Comparison of ENCODE assay signal across 8 cellular contexts in genomic region chr4:52861879-52862604, GRCh38. TPM values are rescaled to one million over a fixed set of nuclear protein-coding genes. Genes with fewer than 3 reads are reported as not detected.
DNase-seq lines count a peak whose midpoint lies in the region; TF ChIP-seq lines count a peak whose summit lies in the region.

Gene RASL11B, plus strand, starts transcription at chr4:52862317. Its CDS starts 191 bp downstream, at chr4:52862508.

- TF ChIP-seq CTCF in GM10248 (IDR thresholded peaks at IDR 0.05; ENCODE audit: control extremely low read depth, extremely low read depth, low read depth, missing control alignments) (no peak), HFF-Myc (IDR thresholded peaks at IDR 0.05; ENCODE audit: low read depth, low read length, missing control alignments) (no peak), NB4 (IDR thresholded peaks at IDR 0.05; ENCODE audit: low read depth, low read length) (no peak), ascending aorta (IDR thresholded peaks at IDR 0.05) (peak in 2 of 3 experiments; percentile 24 to 43), vagina (IDR thresholded peaks at IDR 0.05) (peak in 2 of 3 experiments; percentile 12 to 49)

- POLR2A ChIA-PET in GM10248 (lab: Yijun Ruan, JAX), result no interaction called here

- TF ChIP-seq POLR2A in NB4 (IDR thresholded peaks at IDR 0.05; ENCODE audit: extremely low read depth, insufficient read length), result no peak
- peak in 1 of 2 donors; percentile 62 for TF ChIP-seq POLR2A in vagina (IDR thresholded peaks at IDR 0.05)

- H3K36me3 ChIP-seq in ascending aorta (peaks cover 0 to 8% of the 10 kb centered on the region in 2 donors), vagina (no peaks in the 10 kb centered on the region)

- DNase-seq in GM10248 (ENCODE audit: extremely low spot score) (peak; percentile 95), HFF-Myc (ENCODE audit: extremely low read depth, low read depth) (no peak), NB4 (ENCODE audit: low read depth) (peak; percentile 56), T-helper 2 cell (peak; percentile 66 to 87 (median 76)), ascending aorta (ENCODE audit: low spot score in 2 of 2) (peak; percentile 20 to 90), hippocampal formation (lab: John Stamatoyannopoulos, UW) (peak; percentile 59 to 81), retina (peak; percentile 94), vagina (ENCODE audit: extremely low spot score in 2 of 2) (no peak)

- H3K9me3 ChIP-seq in ascending aorta (no peaks in the 10 kb centered on the region), vagina (peaks cover 4% of the 10 kb centered on the region)

- CTCF ChIA-PET in GM10248 (lab: Yijun Ruan, JAX), result interaction anchor here (1.0 to 1.6 kb wide), 2 partner anchors 50 kb away, joined by 4 read pairs; no protein-coding TSS in a partner anchor

- intact Hi-C loops in ascending aorta (cut with DNase I) (loop anchor here (1.0 to 10.0 kb wide), 5 partner anchors 135 to 1020 kb away; partner anchors contain the start of genes DCUN1D4 and SGCB), vagina (cut with DNase I) (no loop called here)

- H3K4me3 ChIP-seq in HFF-Myc (replicated peaks; ENCODE audit: low read depth, low read length) (peak within 1 kb of the TSS; percentile 59), NB4 (ENCODE audit: low read depth, low read length) (no peak within 1 kb of the TSS), ascending aorta (peak within 1 kb of the TSS; percentile 72 to 80), vagina (peak within 1 kb of the TSS; percentile 45 to 51)

- H3K27ac ChIP-seq in ascending aorta (peak within 1 kb of the TSS; percentile 68 to 79), vagina (peak within 1 kb of the TSS; percentile 45)

- H3K27me3 ChIP-seq in ascending aorta (no peaks in the 10 kb centered on the region), vagina (no peaks in the 10 kb centered on the region)

- H3K4me1 ChIP-seq in ascending aorta (peaks cover 0 to 17% of the 10 kb centered on the region in 2 donors), vagina (peaks cover 35% of the 10 kb centered on the region)

RNA-seq across cellular contexts. Expression of gene RASL11B, which starts in this region (rescaled TPM):
- total RNA-seq in ascending aorta, result not detected
- total RNA-seq in vagina, result 9.3 TPM

Comparison
In these comparisons a context has a peak if more than half of its experiments do, and no peak if none do; other contexts are left out.
1. RNA of gene RASL11B (total RNA-seq): 9.3 TPM in vagina (single experiment); not detected in ascending aorta (single experiment); every median in the first group is over 10 times any median in the second.
2. Peak in DNase-seq, H3K4me3 ChIP-seq and H3K27ac ChIP-seq in ascending aorta; RNA of the gene not detected or under 1 TPM.
3. DNase-seq: peak in GM10248 (single experiment), NB4 (single experiment), T-helper 2 cell (5 of 5), hippocampal formation (2 of 2) and retina (single experiment); none in HFF-Myc (single experiment) and vagina (0 of 2).
4. CTCF ChIP-seq: peak in ascending aorta (2 of 3) and vagina (2 of 3); none in GM10248 (single experiment), HFF-Myc (single experiment) and NB4 (single experiment).